In genomic region chr2:817616-818015, GRCh38 we compare ENCODE assay signal across 16 cellular contexts.
A peak's percentile ranks its signal among the peaks of the same experiment; 100 is the strongest.
DNase-seq lines count a peak whose midpoint lies in the region; ATAC-seq, FAIRE-seq and TF ChIP-seq lines count a peak whose summit lies in the region.
"Had no signal": no experiment of that assay in that cellular context is flagged by ENCODE, and none has a peak within 500 bp of the region (broad histone marks: within the 10 kb centered on the region; RNA-seq: fewer than 3 reads in every experiment).

No MANE protein-coding gene starts in this region.

- H4K8ac ChIP-seq in neuronal stem cell (ENCODE audit: low read depth, low read length), result no peak overlapping the region

- H3K27ac ChIP-seq in HepG2 (ENCODE audit: extremely low read length, insufficient read depth, low read length), result no peak overlapping the region
- H3K27ac ChIP-seq in right lobe of liver, result no peak overlapping the region
- H3K27ac ChIP-seq in neuronal stem cell (replicated peaks; ENCODE audit: low read length), result no peak overlapping the region
- H3K27ac ChIP-seq in right cardiac atrium (ENCODE audit: low read length), result no peak overlapping the region

- H3K9ac ChIP-seq in HepG2 (ENCODE audit: insufficient read depth, low read depth, low read length) (no peak overlapping the region), neuronal stem cell (ENCODE audit: low read depth, low read length, poor library complexity) (no peak overlapping the region)

- H3K23ac ChIP-seq in neuronal stem cell (ENCODE audit: low read depth, low read length, poor library complexity), result no peak overlapping the region

- H2BK5ac ChIP-seq in neuronal stem cell (ENCODE audit: low read length), result no peak overlapping the region

- H3K4me3 ChIP-seq in HepG2 (replicated peaks in 1 of 3; ENCODE audit: insufficient read depth in 1 of 3, low read depth in 2 of 3, low read length in 3 of 3) (no peak overlapping the region), right lobe of liver (no peak overlapping the region), bronchial epithelial cell (ENCODE audit: low read depth, low read length) (no peak overlapping the region), neuronal stem cell (ENCODE audit: low read length in 2 of 2) (no peak overlapping the region), right cardiac atrium (ENCODE audit: low read length) (no peak overlapping the region)

- peak overlapping the region; percentile 38 for H3K4ac ChIP-seq in neuronal stem cell (ENCODE audit: low read length)

- H2BK12ac ChIP-seq in neuronal stem cell (ENCODE audit: low read length), result no peak overlapping the region

- H3K27me3 ChIP-seq in HepG2 (ENCODE audit: control insufficient read depth in 1 of 2, insufficient read depth in 2 of 2, low read length in 2 of 2), result peaks cover 3 to 57% of the 10 kb centered on the region in 2 experiments; a peak in 4 of 5 replicates
- no peaks in the 10 kb centered on the region for H3K27me3 ChIP-seq in right lobe of liver
- H3K27me3 ChIP-seq in bronchial epithelial cell (ENCODE audit: control insufficient read depth, insufficient read depth, low read length), result no peaks in the 10 kb centered on the region
- no peaks in the 10 kb centered on the region for H3K27me3 ChIP-seq in neuronal stem cell (ENCODE audit: control insufficient read depth in 3 of 3, insufficient read depth in 3 of 3, low read depth in 1 of 3, low read length in 3 of 3)
- H3K27me3 ChIP-seq in right cardiac atrium (ENCODE audit: control insufficient read depth, insufficient read depth), result no peaks in the 10 kb centered on the region

- H3K79me2 ChIP-seq in HepG2 (ENCODE audit: insufficient read depth, low read length), result no peaks in the 10 kb centered on the region

- H3K18ac ChIP-seq in neuronal stem cell (ENCODE audit: low read length), result no peak overlapping the region

- CTCF ChIA-PET in HepG2 (lab: Yijun Ruan, JAX; ENCODE audit: low intra/inter-chr PET ratio, low total read pairs), result no interaction called here

- no peak overlapping the region for H2BK15ac ChIP-seq in neuronal stem cell (ENCODE audit: low read length)

- FAIRE-seq in HepG2 (lab: Jason Lieb, UNC) (no peak), bronchial epithelial cell (lab: Jason Lieb, UNC) (peak; percentile 82)
- FAIRE-seq: G401.6, GM12892 had no signal

- ATAC-seq in HepG2 (no peak), right lobe of liver (no peak), right cardiac atrium (no peak)

- WGBS in HepG2 (ENCODE audit: low lambda C conversion rate), result 36% methylated on average over 4 of the region's 4 CpGs
- WGBS in right lobe of liver (ENCODE audit: insufficient coverage, low coverage, low lambda C conversion rate, missing lambda C conversion rate), result 54% methylated on average over 3 of the region's 4 CpGs
- WGBS in neuronal stem cell (ENCODE audit: extremely low coverage in 2 of 2, insufficient read length in 2 of 2, insufficient replicate concordance in 1 of 2), 2 donors, result no CpG with 5 or more reads among the region's 4 CpGs
- WGBS in right cardiac atrium, result 95% methylated on average over 4 of the region's 4 CpGs

- no peak overlapping the region for H2AK5ac ChIP-seq in neuronal stem cell (ENCODE audit: low read depth, low read length)

- no peaks in the 10 kb centered on the region for H3K4me1 ChIP-seq in HepG2 (ENCODE audit: insufficient read depth, low read length)
- H3K4me1 ChIP-seq in right lobe of liver, result no peaks in the 10 kb centered on the region
- peaks cover 0 to 3% of the 10 kb centered on the region in 2 donors for H3K4me1 ChIP-seq in neuronal stem cell (ENCODE audit: control insufficient read depth in 2 of 2, insufficient read depth in 1 of 2, low read depth in 1 of 2, low read length in 2 of 2)
- H3K4me1 ChIP-seq in right cardiac atrium (ENCODE audit: control insufficient read depth, insufficient read depth, low read length), result no peaks in the 10 kb centered on the region

- H3K36me3 ChIP-seq in HepG2 (replicated peaks in 1 of 2; ENCODE audit: control insufficient read depth in 1 of 2, insufficient read depth in 2 of 2, low read length in 2 of 2) (no peaks in the 10 kb centered on the region), right lobe of liver (no peaks in the 10 kb centered on the region), bronchial epithelial cell (ENCODE audit: control insufficient read depth, insufficient read depth, low read length) (no peaks in the 10 kb centered on the region), neuronal stem cell (replicated peaks in 1 of 2; ENCODE audit: control insufficient read depth in 2 of 2, insufficient read depth in 2 of 2, low read length in 2 of 2) (no peaks in the 10 kb centered on the region)

- DNase-seq in HepG2 (ENCODE audit: low spot score) (no peak), right lobe of liver (no peak), bronchial epithelial cell (ENCODE audit: low read depth) (no peak), neuronal stem cell (ENCODE audit: low spot score) (no peak), right cardiac atrium (no peak), DMS153 (lab: John Stamatoyannopoulos, UW) (no peak)
- DNase-seq: C1 segment of cervical spinal cord; Calu3; CD4-positive, alpha-beta memory T cell; COR-L47; DND-41; GOT3; H7; HCEC 1CT had no signal

- in situ Hi-C loops in HepG2 (cut with HindIII; ENCODE audit: extremely low pct_ligation_motif_present, low pct_unique_long_range_greater_than_20kb), result no loop called here

- no peak for TF ChIP-seq CTCF in HepG2 (CRISPR knock-in tag; IDR thresholded peaks at IDR 0.05)
- TF ChIP-seq CTCF in right lobe of liver (IDR thresholded peaks at IDR 0.05), result no peak
- no peak for TF ChIP-seq CTCF in bronchial epithelial cell (IDR thresholded peaks at IDR 0.05; ENCODE audit: insufficient read depth, low read length, severe bottlenecking)

- no peaks in the 10 kb centered on the region for H3K79me1 ChIP-seq in neuronal stem cell (ENCODE audit: low read depth, low read length)

- H4K91ac ChIP-seq in neuronal stem cell (ENCODE audit: low read depth, low read length, poor library complexity), result no peak overlapping the region

- POLR2A ChIA-PET in HepG2 (lab: Yijun Ruan, JAX), result no interaction called here

- TF ChIP-seq POLR2A in HepG2 (IDR thresholded peaks at IDR 0.05; ENCODE audit: insufficient read depth in 1 of 2, low read depth in 2 of 2, low read length in 2 of 2), result no peak
- no peak for TF ChIP-seq POLR2A in right lobe of liver (IDR thresholded peaks at IDR 0.05)

- H2AFZ ChIP-seq in HepG2 (ENCODE audit: low read length) (no peak overlapping the region), neuronal stem cell (ENCODE audit: low read length) (no peak overlapping the region)

- no peak overlapping the region for H2BK120ac ChIP-seq in neuronal stem cell (ENCODE audit: low read depth, low read length)

- no peak overlapping the region for H3K14ac ChIP-seq in neuronal stem cell (ENCODE audit: low read length)

- intact Hi-C loops in HepG2 (cut with micrococcal nuclease; ENCODE audit: unreplicated experiment) (no loop called here), right lobe of liver (cut with DNase I) (no loop called here), right cardiac atrium (cut with DNase I) (no loop called here)

- TF ChIP-seq RAD21 in HepG2 (CRISPR knock-in tag; IDR thresholded peaks at IDR 0.05), result no peak

- BruUV-seq in HepG2 (replicated peaks; lab: Mats Ljungman, UMichigan), result no TSS peak

- H3K4me2 ChIP-seq in HepG2 (ENCODE audit: low read depth, low read length), result no peak overlapping the region
- no peak overlapping the region for H3K4me2 ChIP-seq in neuronal stem cell (ENCODE audit: insufficient read depth, low read length, poor library complexity, severe bottlenecking)

- TF ChIP-seq EP300 in HepG2 (IDR thresholded peaks at IDR 0.05; ENCODE audit: low read depth in 2 of 2, low read length in 2 of 2) (no peak), HepG2 (CRISPR knock-in tag; IDR thresholded peaks at IDR 0.05; ENCODE audit: borderline replicate concordance) (no peak)

- no peaks in the 10 kb centered on the region for H3K9me3 ChIP-seq in HepG2 (ENCODE audit: low read length)
- no peaks in the 10 kb centered on the region for H3K9me3 ChIP-seq in right lobe of liver
- peaks cover 0 to 7% of the 10 kb centered on the region in 2 donors for H3K9me3 ChIP-seq in neuronal stem cell (replicated peaks in 1 of 2; ENCODE audit: control insufficient read depth in 2 of 2, insufficient read depth in 1 of 2, low read depth in 1 of 2, low read length in 2 of 2)
- no peaks in the 10 kb centered on the region for H3K9me3 ChIP-seq in right cardiac atrium (ENCODE audit: control insufficient read depth, low read length)

- H4K20me1 ChIP-seq in HepG2 (ENCODE audit: insufficient read depth, low read length), result no peaks in the 10 kb centered on the region

TF ChIP-seq in HepG2, 621 proteins besides CTCF, POLR2A, EP300 and RAD21 (continues in another document):
- TF ChIP-seq ZNF660 (CRISPR knock-in tag; IDR thresholded peaks at IDR 0.05; ENCODE audit: borderline replicate concordance, low read depth) (no peak), MNT (IDR thresholded peaks at IDR 0.05) (peak; percentile 51), TCF12 (IDR thresholded peaks at IDR 0.05) (no peak), TCF12 (CRISPR knock-in tag; IDR thresholded peaks at IDR 0.05) (no peak)
